ENCODE assay signal across 23 cellular contexts in the genomic region with DNA sequence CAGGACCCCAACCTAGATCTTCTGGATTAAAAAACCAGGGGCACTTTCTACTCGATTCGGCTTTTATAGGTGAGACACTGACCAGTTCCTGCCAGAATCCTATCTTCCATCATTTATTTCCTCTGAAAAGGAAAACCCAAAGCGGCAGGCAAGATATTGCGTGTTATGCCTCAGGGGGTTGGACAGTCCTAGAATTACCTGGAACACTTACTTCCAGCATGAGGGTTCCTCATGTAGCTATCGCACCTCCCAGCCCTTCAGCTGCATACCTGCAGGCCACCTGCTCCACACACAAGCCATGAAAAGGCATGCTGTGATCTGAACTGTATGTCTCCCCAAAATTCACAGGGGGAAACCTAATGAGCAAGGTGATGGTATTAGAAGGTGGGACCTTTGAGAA. TPM values are rescaled to one million over a fixed set of nuclear protein-coding genes. Genes with fewer than 3 reads are reported as not detected.
DNase-seq lines count a peak whose midpoint lies in the region; ATAC-seq, FAIRE-seq and TF ChIP-seq lines count a peak whose summit lies in the region.
"Had no signal": no experiment of that assay in that cellular context is flagged by ENCODE, and none has a peak within 500 bp of the region (broad histone marks: within the 10 kb centered on the region; RNA-seq: fewer than 3 reads in every experiment).

No MANE protein-coding gene starts in this region.

- H3K4me3 Mint-ChIP-seq in activated naive CD4-positive, alpha-beta T cell treated with anti-CD3 and anti-CD28 coated beads for 36 hours: no peak overlapping the region
- H3K4me3 Mint-ChIP-seq: activated naive CD8-positive, alpha-beta T cell treated with anti-CD3 and anti-CD28 coated beads for 36 hours; activated T-helper 1 cell treated with anti-CD3 and anti-CD28 coated beads, Interleukin-12 subunit alpha, Interleukin-12 subunit beta, Interleukin-2, Interleukin-4 antibody, amounts not matched to agents 30 ng/mL and 10 ng/mL and 1 ng/mL, durations not matched to agents 14 hours and 24 hours and 36 hours; dendritic cell treated with granulocyte-macrophage colony-stimulating factor and Interleukin-4, amounts not matched to agents 40 ng/mL and 50 ng/mL, for 4 days; HFFc6; nephron progenitor cell had no signal

- peaks cover 3% of the 10 kb centered on the region for H3K36me3 Mint-ChIP-seq in activated naive CD4-positive, alpha-beta T cell treated with anti-CD3 and anti-CD28 coated beads for 36 hours (ENCODE audit: low read depth)

- no peak for ATAC-seq in Right ventricle myocardium superior (ENCODE audit: poor library complexity)
- no peak for ATAC-seq in K562
- ATAC-seq in lower lobe of right lung: peak; percentile 42 to 45
- peak; percentile 44 for ATAC-seq in upper lobe of right lung
- ATAC-seq: activated CD4-positive, CD25-positive, alpha-beta regulatory T cell treated with anti-CD3 and anti-CD28 coated beads, Interleukin-2, amount 50 U/mL, for 24 hours; gastroesophageal sphincter had no signal

- H3K79me2 ChIP-seq in K562 (ENCODE audit: control insufficient read depth, insufficient read depth, low read length): no peaks in the 10 kb centered on the region

- DNase-seq in left ventricle myocardium inferior (no peak), Right ventricle myocardium superior (no peak), K562 (ENCODE audit: extremely low read depth in 1 of 4, low spot score in 3 of 4) (no peak), lower lobe of right lung (no peak), upper lobe of right lung (no peak), SIG-M5 (lab: John Stamatoyannopoulos, UW) (no peak), NCI-H774 (lab: John Stamatoyannopoulos, UW) (no peak)
- DNase-seq in activated naive CD4-positive, alpha-beta T cell treated with anti-CD3 and anti-CD28 coated beads for 36 hours: no peak
- DNase-seq: activated naive CD8-positive, alpha-beta T cell treated with anti-CD3 and anti-CD28 coated beads for 36 hours; brain microvascular endothelial cell; HFFc6; NCI-H1417; NCI-H524; nephron progenitor cell; stimulated activated CD4-positive, alpha-beta T cell treated with anti-CD3 and anti-CD28 coated beads, Interleukin-1b, Interleukin-23, amount 100 ng/mL, for 48 hours; stimulated activated naive CD4-positive, alpha-beta T cell had no signal

- H3K4me3 ChIP-seq in left ventricle myocardium inferior (peak overlapping the region; percentile 23), K562 (no peak overlapping the region), lower lobe of right lung (peak overlapping the region; percentile 35), upper lobe of right lung (peak overlapping the region; percentile 21)
- H3K4me3 ChIP-seq: transverse colon had no signal

- POLR2A ChIA-PET in K562 (lab: Yijun Ruan, JAX): interaction anchor here (0.7 kb wide), 1 partner anchor 102 kb away, joined by 3 read pairs; no protein-coding TSS in a partner anchor

- no peak for TF ChIP-seq EP300 in K562 (IDR thresholded peaks at IDR 0.05; ENCODE audit: low read length)

- H3K27ac Mint-ChIP-seq in activated naive CD4-positive, alpha-beta T cell treated with anti-CD3 and anti-CD28 coated beads for 36 hours: no peak overlapping the region
- H3K27ac Mint-ChIP-seq: activated naive CD8-positive, alpha-beta T cell treated with anti-CD3 and anti-CD28 coated beads for 36 hours; activated T-helper 1 cell treated with anti-CD3 and anti-CD28 coated beads, Interleukin-12 subunit alpha, Interleukin-12 subunit beta, Interleukin-2, Interleukin-4 antibody, amounts not matched to agents 30 ng/mL and 10 ng/mL and 1 ng/mL, durations not matched to agents 14 hours and 24 hours and 36 hours; dendritic cell treated with granulocyte-macrophage colony-stimulating factor and Interleukin-4, amounts not matched to agents 40 ng/mL and 50 ng/mL, for 4 days; HFFc6; nephron progenitor cell had no signal

- H3K27ac ChIP-seq in left ventricle myocardium inferior (replicated peaks) (peak overlapping the region; percentile 63), K562 (ENCODE audit: extremely low read depth, low read depth, low read length) (no peak overlapping the region), lower lobe of right lung (peak overlapping the region; percentile 46), upper lobe of right lung (no peak overlapping the region)
- H3K27ac ChIP-seq: brain microvascular endothelial cell, epithelial cell of prostate, gastroesophageal sphincter, RWPE1, transverse colon had no signal

- H3K9ac ChIP-seq in K562 (ENCODE audit: insufficient read depth in 1 of 2, low read depth in 2 of 2, low read length in 2 of 2): no peak overlapping the region

- WGBS in K562 (ENCODE audit: insufficient coverage, low coverage, missing lambda C conversion rate): 33% methylated on average over 5 of the region's 5 CpGs

- CTCF ChIA-PET in K562 (lab: Yijun Ruan, JAX; ENCODE audit: low intra/inter-chr PET ratio): no interaction called here
- CTCF ChIA-PET in activated naive CD4-positive, alpha-beta T cell treated with anti-CD3 and anti-CD28 coated beads for 36 hours (lab: Charles Lee): no interaction called here

- in situ Hi-C loops in K562 (cut with MboI): no loop called here

- TF ChIP-seq CTCF in left ventricle myocardium inferior (IDR thresholded peaks at IDR 0.05; ENCODE audit: borderline replicate concordance): no peak
- TF ChIP-seq CTCF in K562 (IDR thresholded peaks at IDR 0.05 in 2 of 3, conservative IDR thresholded peaks at IDR 0.05 in 1 of 3; ENCODE audit: insufficient read depth in 2 of 3, low read depth in 1 of 3, low read length in 3 of 3): no peak
- no peak for TF ChIP-seq CTCF in lower lobe of right lung (IDR thresholded peaks at IDR 0.05)
- no peak for TF ChIP-seq CTCF in upper lobe of right lung (IDR thresholded peaks at IDR 0.05)

- no peak for TF ChIP-seq POLR2A in K562 (conservative IDR thresholded peaks at IDR 0.05)

- no peaks in the 10 kb centered on the region for H3K9me1 ChIP-seq in K562 (ENCODE audit: control insufficient read depth, insufficient read depth, low read length)

- BruUV-seq in K562 (replicated peaks; lab: Mats Ljungman, UMichigan): no TSS peak

- H3K27me3 ChIP-seq in left ventricle myocardium inferior (ENCODE audit: low read depth): no peaks in the 10 kb centered on the region
- H3K27me3 ChIP-seq in K562 (ENCODE audit: control insufficient read depth in 2 of 2, insufficient read depth in 2 of 2, low read length in 2 of 2): peaks cover 0 to 11% of the 10 kb centered on the region in 2 experiments; a peak in 2 of 5 replicates
- H3K27me3 ChIP-seq in lower lobe of right lung (ENCODE audit: low read depth): no peaks in the 10 kb centered on the region
- no peaks in the 10 kb centered on the region for H3K27me3 ChIP-seq in upper lobe of right lung
- H3K27me3 ChIP-seq: brain microvascular endothelial cell, gastroesophageal sphincter, transverse colon had no signal

- H3K9me3 Mint-ChIP-seq in activated naive CD4-positive, alpha-beta T cell treated with anti-CD3 and anti-CD28 coated beads for 36 hours: peaks cover 20% of the 10 kb centered on the region

- intact Hi-C loops in left ventricle myocardium inferior (cut with micrococcal nuclease): no loop called here
- intact Hi-C loops in Right ventricle myocardium superior (cut with DNase I): no loop called here
- intact Hi-C loops in K562 (cut with micrococcal nuclease): no loop called here
- intact Hi-C loops in lower lobe of right lung (cut with DNase I): no loop called here
- intact Hi-C loops in upper lobe of right lung (cut with DNase I): no loop called here
- intact Hi-C loops in activated naive CD4-positive, alpha-beta T cell treated with anti-CD3 and anti-CD28 coated beads for 36 hours (cut with micrococcal nuclease): no loop called here

- H3K27me3 Mint-ChIP-seq in activated naive CD4-positive, alpha-beta T cell treated with anti-CD3 and anti-CD28 coated beads for 36 hours (ENCODE audit: low read depth): no peaks in the 10 kb centered on the region

- no peaks in the 10 kb centered on the region for H4K20me1 ChIP-seq in K562 (replicated peaks; ENCODE audit: control insufficient read depth, insufficient read depth, low read length)

- H3K4me1 Mint-ChIP-seq in activated naive CD4-positive, alpha-beta T cell treated with anti-CD3 and anti-CD28 coated beads for 36 hours (ENCODE audit: low read depth): no peaks in the 10 kb centered on the region
- H3K4me1 Mint-ChIP-seq: activated naive CD8-positive, alpha-beta T cell treated with anti-CD3 and anti-CD28 coated beads for 36 hours had no signal

- peak overlapping the region; percentile 12; the same call in 1 of the 2 replicates for H2AFZ ChIP-seq in K562 (ENCODE audit: low read depth, low read length)

- peaks cover 24% of the 10 kb centered on the region for H3K9me3 ChIP-seq in left ventricle myocardium inferior (replicated peaks)
- 0 out of 2 replicates have a peak, but pooled peaks cover 6% of the 10 kb centered on the region for H3K9me3 ChIP-seq in K562 (replicated peaks; ENCODE audit: control insufficient read depth, insufficient read depth, low read depth, low read length)
- no peaks in the 10 kb centered on the region for H3K9me3 ChIP-seq in lower lobe of right lung
- no peaks in the 10 kb centered on the region for H3K9me3 ChIP-seq in upper lobe of right lung

- peaks cover 45% of the 10 kb centered on the region for H3K4me1 ChIP-seq in left ventricle myocardium inferior
- H3K4me1 ChIP-seq in K562 (replicated peaks in 1 of 2; ENCODE audit: control insufficient read depth in 2 of 2, insufficient read depth in 2 of 2, low read length in 2 of 2): peaks cover 0 to 10% of the 10 kb centered on the region in 2 experiments; a peak in 2 of 5 replicates
- H3K4me1 ChIP-seq in lower lobe of right lung: peaks cover 8% of the 10 kb centered on the region
- H3K4me1 ChIP-seq in upper lobe of right lung: peaks cover 4% of the 10 kb centered on the region

- FAIRE-seq in K562 (lab: Jason Lieb, UNC): no peak

- no peak for TF ChIP-seq RAD21 in K562 (CRISPR knock-in tag; conservative IDR thresholded peaks at IDR 0.05 in 1 of 2, IDR thresholded peaks at IDR 0.05 in 1 of 2)

- no peaks in the 10 kb centered on the region for H3K36me3 ChIP-seq in left ventricle myocardium inferior
- H3K36me3 ChIP-seq in K562 (ENCODE audit: control insufficient read depth, insufficient read depth, low read length): no peaks in the 10 kb centered on the region
- no peaks in the 10 kb centered on the region for H3K36me3 ChIP-seq in lower lobe of right lung
- no peaks in the 10 kb centered on the region for H3K36me3 ChIP-seq in upper lobe of right lung
- H3K36me3 ChIP-seq: brain microvascular endothelial cell, gastroesophageal sphincter, transverse colon had no signal

- peak overlapping the region; percentile 43; the same call in 1 of the 2 replicates for H3K4me2 ChIP-seq in K562 (ENCODE audit: insufficient read depth, low read length)

RNA-seq across cellular contexts. Expression of gene DLG1, which starts 58.3 kb away (rescaled TPM):
- 60.1 TPM for total RNA-seq in left ventricle myocardium inferior
- total RNA-seq in Right ventricle myocardium superior: 40.7 TPM
- total RNA-seq in K562 (2011; cell fraction: chromatin; rRNA removed; ENCODE audit: low replicate concordance): 141 and 293 TPM in 2 replicates
- total RNA-seq in K562 (2011; cell fraction: nucleolus; rRNA removed): 38.2 and 46.8 TPM in 2 replicates
- total RNA-seq in K562 (2011; cell fraction: nucleoplasm; rRNA removed): 84.2 and 109 TPM in 2 replicates
- 36.3 and 39.4 TPM in 2 replicates for total RNA-seq in K562 (2014; rRNA removed)
- 49.1 and 55.6 TPM in 2 replicates for total RNA-seq in K562 (2014; rRNA removed; fragmentation: Illumina TruSeq; extraction: Trizol)
- 43.5 and 48.4 TPM in 2 replicates for total RNA-seq in K562 (2015; rRNA removed; fragmentation: Illumina TruSeq; extraction: Trizol)
- total RNA-seq in K562 (2021): 55.7 and 57.5 TPM in 2 replicates
- polyA plus RNA-seq in K562 (2011; rRNA removed): 38.9 and 43.6 TPM in 2 replicates
- polyA plus RNA-seq in K562 (2011; cell fraction: cytosol; rRNA removed): 8.7 and 13.6 TPM in 2 replicates
- polyA plus RNA-seq in K562 (2011; cell fraction: nucleus; rRNA removed): 49.2 and 58.1 TPM in 2 replicates
- 35.9 and 42.5 TPM in 2 replicates for polyA plus RNA-seq in K562 (2012)
- polyA plus RNA-seq in K562 (2014; fragmentation: Illumina TruSeq; extraction: Trizol): 51.4 and 63.5 TPM in 2 replicates
- 10 to 100 TPM in 1 of 2 experiments, 1 to 10 TPM in 1; 9.4 to 13.4 TPM for polyA plus RNA-seq in K562 (2014; fragmentation: Nextera tagmentation; extraction: Ambion mirVana)
- 30.8 and 31.0 TPM in 2 replicates for polyA plus RNA-seq in K562 (2014; rRNA removed)
- polyA minus RNA-seq in K562 (2011; rRNA and poly(A)+ RNA removed): 66.5 and 99.3 TPM in 2 replicates
- polyA minus RNA-seq in K562 (2011; cell fraction: cytosol; rRNA and poly(A)+ RNA removed): 19.7 and 21.1 TPM in 2 replicates
- polyA minus RNA-seq in K562 (2011; cell fraction: nucleus; rRNA and poly(A)+ RNA removed): 61.9 and 105 TPM in 2 replicates
- 80.2 TPM for total RNA-seq in lower lobe of right lung
- 77.5 TPM for total RNA-seq in upper lobe of right lung
- total RNA-seq in activated naive CD4-positive, alpha-beta T cell treated with anti-CD3 and anti-CD28 coated beads for 36 hours: 10 to 100 TPM; 51.9 to 55.2 TPM

Comparison
In these comparisons a context has a peak if more than half of its experiments do, and no peak if none do; other contexts are left out.
1. H3K27ac ChIP-seq: peak in left ventricle myocardium inferior (single experiment) and lower lobe of right lung (single experiment); none in K562 (single experiment) and upper lobe of right lung (single experiment).
2. ATAC-seq: peak in lower lobe of right lung (2 of 2) and upper lobe of right lung (single experiment); none in Right ventricle myocardium superior (single experiment) and K562 (single experiment).